In the genomic region with DNA sequence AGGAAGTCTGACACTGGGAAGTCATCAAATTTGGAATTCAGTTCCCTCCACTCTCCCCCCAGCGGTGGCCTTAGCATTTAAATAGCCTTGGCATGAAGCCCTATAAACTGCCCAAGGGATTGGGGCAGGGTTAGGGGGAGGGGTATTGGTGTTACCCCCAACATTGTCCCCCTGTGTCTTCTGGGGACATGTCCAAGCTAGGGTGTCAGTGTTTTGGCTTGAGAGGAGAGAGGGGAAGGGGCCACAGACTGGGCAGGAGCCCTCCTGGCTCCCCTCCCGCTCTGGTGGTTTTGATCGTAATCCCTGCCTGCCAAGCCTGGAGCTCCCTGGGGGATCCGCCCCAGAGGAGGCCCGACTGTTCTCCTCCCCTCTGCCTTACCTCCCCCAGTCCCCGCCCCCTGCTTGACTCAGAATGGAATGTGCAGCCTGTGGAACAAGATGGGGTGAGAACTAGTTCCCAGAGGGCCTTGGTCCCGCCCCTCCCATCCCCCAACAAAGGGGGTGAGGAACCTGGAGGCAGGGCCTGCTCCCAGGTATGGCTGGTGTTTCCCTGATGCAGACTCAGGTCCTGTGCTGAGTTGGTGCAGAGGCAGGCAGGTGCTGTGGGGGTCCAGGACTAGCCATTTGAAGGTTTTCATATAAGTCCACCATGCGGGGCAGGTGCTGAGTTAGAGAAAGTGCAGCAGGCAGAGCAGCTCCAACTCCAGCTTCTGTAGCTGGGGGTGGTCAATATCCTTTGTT, we compare ENCODE assay signal across 1 cellular context.
TF ChIP-seq lines count a peak whose summit lies in the region.

No MANE protein-coding gene starts in this region.

TF ChIP-seq in HEK293, 187 proteins besides CTCF, POLR2A, EP300 and RAD21 (continued from another document):
- TF ChIP-seq ZBTB6 (tag by site-specific recombination; IDR thresholded peaks at IDR 0.05) (no peak), KLF17 (tag by site-specific recombination; IDR thresholded peaks at IDR 0.05) (peak; percentile 63), ZEB2 (tag by site-specific recombination; IDR thresholded peaks at IDR 0.05) (peak; percentile 53), HOXD13 (CRISPR knock-in tag; IDR thresholded peaks at IDR 0.05; ENCODE audit: borderline replicate concordance) (no peak), ZBTB44 (tag by site-specific recombination; IDR thresholded peaks at IDR 0.05) (no peak), ZNF768 (tag by site-specific recombination; IDR thresholded peaks at IDR 0.05) (no peak), ZNF423 (tag by site-specific recombination; IDR thresholded peaks at IDR 0.05) (peak; percentile 96), ZNF658 (tag by site-specific recombination; IDR thresholded peaks at IDR 0.05) (no peak), TCF7L2 (IDR thresholded peaks at IDR 0.05; ENCODE audit: borderline replicate concordance, low read depth, low read length) (no peak), FEZF1 (tag by site-specific recombination; IDR thresholded peaks at IDR 0.05) (no peak), ZFP37 (tag by site-specific recombination; IDR thresholded peaks at IDR 0.05) (no peak), ZNF629 (tag by site-specific recombination; IDR thresholded peaks at IDR 0.05) (peak; percentile 52; the same call in 1 of the 2 replicates), EGR2 (tag by site-specific recombination; IDR thresholded peaks at IDR 0.05; ENCODE audit: low read depth) (peak; percentile 62; the same call in 1 of the 2 replicates)
- TF ChIP-seq, protein P1, sequence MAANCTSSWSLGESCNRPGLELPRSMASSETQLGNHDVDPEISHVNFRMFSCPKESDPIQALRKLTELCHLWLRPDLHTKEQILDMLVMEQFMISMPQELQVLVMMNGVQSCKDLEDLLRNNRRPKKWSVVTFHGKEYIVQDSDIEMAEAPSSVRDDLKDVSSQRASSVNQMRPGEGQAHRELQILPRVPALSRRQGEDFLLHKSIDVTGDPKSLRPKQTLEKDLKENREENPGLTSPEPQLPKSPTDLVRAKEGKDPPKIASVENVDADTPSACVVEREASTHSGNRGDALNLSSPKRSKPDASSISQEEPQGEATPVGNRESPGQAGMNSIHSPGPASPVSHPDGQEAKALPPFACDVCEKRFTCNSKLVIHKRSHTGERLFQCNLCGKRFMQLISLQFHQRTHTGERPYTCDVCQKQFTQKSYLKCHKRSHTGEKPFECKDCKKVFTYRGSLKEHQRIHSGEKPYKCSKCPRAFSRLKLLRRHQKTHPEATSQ (tag by site-specific recombination; IDR thresholded peaks at IDR 0.05): no peak
- TF ChIP-seq, protein P2, sequence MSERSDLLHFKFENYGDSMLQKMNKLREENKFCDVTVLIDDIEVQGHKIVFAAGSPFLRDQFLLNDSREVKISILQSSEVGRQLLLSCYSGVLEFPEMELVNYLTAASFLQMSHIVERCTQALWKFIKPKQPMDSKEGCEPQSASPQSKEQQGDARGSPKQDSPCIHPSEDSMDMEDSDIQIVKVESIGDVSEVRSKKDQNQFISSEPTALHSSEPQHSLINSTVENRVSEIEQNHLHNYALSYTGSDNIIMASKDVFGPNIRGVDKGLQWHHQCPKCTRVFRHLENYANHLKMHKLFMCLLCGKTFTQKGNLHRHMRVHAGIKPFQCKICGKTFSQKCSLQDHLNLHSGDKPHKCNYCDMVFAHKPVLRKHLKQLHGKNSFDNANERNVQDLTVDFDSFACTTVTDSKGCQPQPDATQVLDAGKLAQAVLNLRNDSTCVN (tag by site-specific recombination; optimal IDR thresholded peaks at IDR 0.05): no peak
